In the genomic region with DNA sequence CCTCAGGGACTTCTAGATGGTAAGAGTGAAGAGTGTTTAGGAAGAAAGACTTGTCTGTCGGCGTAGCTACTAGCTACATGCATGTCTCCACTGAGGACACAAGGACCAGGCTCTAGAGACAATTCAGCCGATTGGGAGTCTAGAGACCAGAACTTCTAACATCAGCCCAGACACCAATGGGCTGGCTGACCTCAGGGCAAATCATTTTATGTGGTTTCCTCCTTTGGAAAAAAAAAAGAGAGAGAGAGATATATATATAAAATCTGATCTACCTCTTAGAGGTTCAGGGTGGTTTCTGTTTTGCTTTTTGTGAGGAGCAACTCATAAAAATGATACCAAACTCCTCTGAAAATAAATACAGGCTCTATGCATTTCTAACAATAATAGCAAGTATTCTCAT, we compare ENCODE assay signal across 10 cellular contexts.
DNase-seq lines count a peak whose midpoint lies in the region; ATAC-seq and TF ChIP-seq lines count a peak whose summit lies in the region.
"Had no signal": no experiment of that assay in that cellular context is flagged by ENCODE, and none has a peak within 500 bp of the region (broad histone marks: within the 10 kb centered on the region; RNA-seq: fewer than 3 reads in every experiment).

No MANE protein-coding gene starts in this region.

- no peaks in the 10 kb centered on the region for H3K36me3 ChIP-seq in CD4-positive, CD25-positive, alpha-beta regulatory T cell (ENCODE audit: control insufficient read depth, insufficient read depth, low read length)
- no peaks in the 10 kb centered on the region for H3K36me3 ChIP-seq in KOPT-K1 (ENCODE audit: insufficient read depth, low read length)
- H3K36me3 ChIP-seq in left ventricle myocardium inferior, result no peaks in the 10 kb centered on the region

- peaks cover 24% of the 10 kb centered on the region for H3K27me3 Mint-ChIP-seq in CD4-positive, CD25-positive, alpha-beta regulatory T cell

- peak in 1 of 3 donors; percentile 44 for DNase-seq in CD4-positive, CD25-positive, alpha-beta regulatory T cell
- DNase-seq in HEK293T (ENCODE audit: extremely low spot score), result no peak
- no peak for DNase-seq in amygdala (lab: John Stamatoyannopoulos, UW)
- DNase-seq in right cardiac atrium, result no peak
- DNase-seq in left ventricle myocardium inferior, result no peak
- DNase-seq: activated gamma-delta T cell; stimulated activated CD8-positive, alpha-beta memory T cell treated with anti-CD3 and anti-CD28 coated beads, Interleukin-4, amount 100 ng/mL, for 48 hours had no signal

- peak overlapping the region; percentile 4 to 79 (median 54) for H3K4me3 Mint-ChIP-seq in CD4-positive, CD25-positive, alpha-beta regulatory T cell

- H3K4me1 ChIP-seq in CD4-positive, CD25-positive, alpha-beta regulatory T cell (ENCODE audit: control insufficient read depth, insufficient read depth, low read length, poor library complexity, severe bottlenecking), result peaks cover 10% of the 10 kb centered on the region
- H3K4me1 ChIP-seq in right cardiac atrium (ENCODE audit: control insufficient read depth, insufficient read depth, low read length) (peaks cover under 1% of the 10 kb centered on the region), left ventricle myocardium inferior (peaks cover 5% of the 10 kb centered on the region)

- CTCF ChIA-PET in HEK293T (lab: Yijun Ruan, JAX), result interaction anchor here (0.6 kb wide), 1 partner anchor 9 kb away, joined by 3 read pairs; no protein-coding TSS in a partner anchor

- H3K4me1 Mint-ChIP-seq in CD4-positive, CD25-positive, alpha-beta regulatory T cell, result peaks cover 4 to 28% (median 20%) of the 10 kb centered on the region in 4 donors

- no peak overlapping the region for H3K27ac ChIP-seq in CD4-positive, CD25-positive, alpha-beta regulatory T cell (ENCODE audit: insufficient read depth, low read length, poor library complexity, severe bottlenecking)
- peak overlapping the region; percentile 52 for H3K27ac ChIP-seq in KOPT-K1 (ENCODE audit: low read depth, low read length, poor library complexity, severe bottlenecking)
- H3K27ac ChIP-seq in right cardiac atrium (ENCODE audit: low read length), result no peak overlapping the region
- H3K27ac ChIP-seq in left ventricle myocardium inferior (replicated peaks), result no peak overlapping the region

- no peak for ATAC-seq in CD4-positive, CD25-positive, alpha-beta regulatory T cell (ENCODE audit: low read depth in 2 of 2)
- peak; percentile 30 for ATAC-seq in GM19025 (IDR thresholded peaks at IDR 0.05; ENCODE audit: low read depth, unreplicated experiment)
- peak; percentile 33 for ATAC-seq in HG02840 (IDR thresholded peaks at IDR 0.05; ENCODE audit: low FRiP score, unreplicated experiment)
- ATAC-seq in right cardiac atrium, result no peak

- intact Hi-C loops in right cardiac atrium (cut with DNase I), result no loop called here
- intact Hi-C loops in left ventricle myocardium inferior (cut with micrococcal nuclease), result no loop called here

- peaks cover under 1 to 2% of the 10 kb centered on the region in 2 experiments for H3K9me3 ChIP-seq in CD4-positive, CD25-positive, alpha-beta regulatory T cell (ENCODE audit: control insufficient read depth in 2 of 2, low read length in 2 of 2)
- no peaks in the 10 kb centered on the region for H3K9me3 ChIP-seq in KOPT-K1 (ENCODE audit: insufficient read depth, low read length, poor library complexity, severe bottlenecking)
- H3K9me3 ChIP-seq in right cardiac atrium (ENCODE audit: control insufficient read depth, low read length), result no peaks in the 10 kb centered on the region
- no peaks in the 10 kb centered on the region for H3K9me3 ChIP-seq in left ventricle myocardium inferior (replicated peaks)

- POLR2A ChIA-PET in HEK293T (lab: Yijun Ruan, JAX), result interaction anchor here (0.5 kb wide), 1 partner anchor 819 kb away, joined by 5 read pairs; no protein-coding TSS in a partner anchor

- H3K27me3 ChIP-seq in CD4-positive, CD25-positive, alpha-beta regulatory T cell (ENCODE audit: control insufficient read depth, insufficient read depth, low read length), result peaks cover 4% of the 10 kb centered on the region
- no peaks in the 10 kb centered on the region for H3K27me3 ChIP-seq in right cardiac atrium (ENCODE audit: control insufficient read depth, insufficient read depth)
- no peaks in the 10 kb centered on the region for H3K27me3 ChIP-seq in left ventricle myocardium inferior (ENCODE audit: low read depth)

- no peak for TF ChIP-seq CTCF in left ventricle myocardium inferior (IDR thresholded peaks at IDR 0.05; ENCODE audit: borderline replicate concordance)

- peaks cover 0 to 3% (median 0%) of the 10 kb centered on the region in 7 donors for H3K9me3 Mint-ChIP-seq in CD4-positive, CD25-positive, alpha-beta regulatory T cell

- H3K36me3 Mint-ChIP-seq in CD4-positive, CD25-positive, alpha-beta regulatory T cell, result no peaks in the 10 kb centered on the region

- H3K4me3 ChIP-seq in CD4-positive, CD25-positive, alpha-beta regulatory T cell (ENCODE audit: low read depth, low read length), result peak overlapping the region; percentile 7
- H3K4me3 ChIP-seq in right cardiac atrium (ENCODE audit: low read length) (no peak overlapping the region), left ventricle myocardium inferior (no peak overlapping the region)

- peak overlapping the region in 1 of 3 donors; percentile 1 for H3K27ac Mint-ChIP-seq in CD4-positive, CD25-positive, alpha-beta regulatory T cell

- 84% methylated on average over 3 of the region's 3 CpGs for WGBS in right cardiac atrium

TF ChIP-seq in HEK293T, 16 proteins besides CTCF, POLR2A, EP300 and RAD21:
- TF ChIP-seq, protein P1, sequence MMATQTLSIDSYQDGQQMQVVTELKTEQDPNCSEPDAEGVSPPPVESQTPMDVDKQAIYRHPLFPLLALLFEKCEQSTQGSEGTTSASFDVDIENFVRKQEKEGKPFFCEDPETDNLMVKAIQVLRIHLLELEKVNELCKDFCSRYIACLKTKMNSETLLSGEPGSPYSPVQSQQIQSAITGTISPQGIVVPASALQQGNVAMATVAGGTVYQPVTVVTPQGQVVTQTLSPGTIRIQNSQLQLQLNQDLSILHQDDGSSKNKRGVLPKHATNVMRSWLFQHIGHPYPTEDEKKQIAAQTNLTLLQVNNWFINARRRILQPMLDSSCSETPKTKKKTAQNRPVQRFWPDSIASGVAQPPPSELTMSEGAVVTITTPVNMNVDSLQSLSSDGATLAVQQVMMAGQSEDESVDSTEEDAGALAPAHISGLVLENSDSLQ (IDR thresholded peaks at IDR 0.05), result no peak
- TF ChIP-seq L3MBTL2 (conservative IDR thresholded peaks at IDR 0.05), result no peak

Comparison
In these comparisons a context has a peak if more than half of its experiments do, and no peak if none do; other contexts are left out.
1. ATAC-seq: peak in GM19025 (single experiment) and HG02840 (single experiment); none in CD4-positive, CD25-positive, alpha-beta regulatory T cell (0 of 2) and right cardiac atrium (0 of 2).